ENCODE assay signal across 22 cellular contexts in the genomic region with DNA sequence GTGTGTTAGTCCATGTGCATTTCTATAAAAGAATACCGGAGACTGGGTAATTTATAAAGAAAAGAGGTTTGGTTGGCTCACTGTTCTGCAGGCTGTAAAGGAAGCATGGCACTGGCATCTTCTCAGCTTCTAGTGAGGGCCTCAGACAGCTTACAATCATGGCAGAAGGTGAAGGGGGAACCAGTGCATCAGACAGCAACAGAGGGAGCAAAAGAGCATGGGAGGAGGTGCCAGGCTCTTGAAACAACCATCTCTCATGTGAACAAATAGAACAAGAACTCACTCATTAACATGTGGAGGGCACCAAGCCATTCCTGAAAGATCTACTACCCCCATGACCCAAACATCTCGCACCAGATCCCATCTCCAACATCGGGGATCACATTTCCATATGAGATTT.
DNase-seq lines count a peak whose midpoint lies in the region; ATAC-seq and TF ChIP-seq lines count a peak whose summit lies in the region.
"Had no signal": no experiment of that assay in that cellular context is flagged by ENCODE, and none has a peak within 500 bp of the region (broad histone marks: within the 10 kb centered on the region; RNA-seq: fewer than 3 reads in every experiment).

No MANE protein-coding gene starts in this region.

- H3K4me2 ChIP-seq in OCI-LY3 (ENCODE audit: low read length), result no peak overlapping the region
- H3K4me2 ChIP-seq: PC-9 had no signal

- no peaks in the 10 kb centered on the region for H3K79me2 ChIP-seq in OCI-LY3 (ENCODE audit: low read length)

- no peaks in the 10 kb centered on the region for H3K27me3 ChIP-seq in OCI-LY3 (ENCODE audit: low read depth, low read length)

- no peaks in the 10 kb centered on the region for H4K20me1 ChIP-seq in OCI-LY3 (ENCODE audit: insufficient read depth, low read length)

- TF ChIP-seq CTCF in OCI-LY3 (IDR thresholded peaks at IDR 0.05; ENCODE audit: low read depth, low read length) (peak; percentile 28), choroid plexus epithelial cell (conservative IDR thresholded peaks at IDR 0.05; ENCODE audit: low read depth, low read length) (peak; percentile 9)

- H3K4me3 ChIP-seq in OCI-LY3 (ENCODE audit: low read length), result no peak overlapping the region
- no peak overlapping the region for H3K4me3 ChIP-seq in choroid plexus epithelial cell (ENCODE audit: low read depth, low read length)
- H3K4me3 ChIP-seq: GM12878, PC-9 had no signal

- 0 out of 2 replicates have a peak, but pooled peaks cover 5% of the 10 kb centered on the region for H3K4me1 ChIP-seq in OCI-LY3 (ENCODE audit: low read length)

- no peak overlapping the region for H2AFZ ChIP-seq in OCI-LY3 (ENCODE audit: low read depth, low read length)
- H2AFZ ChIP-seq: PC-9 had no signal

- no peak overlapping the region for H3K27ac ChIP-seq in OCI-LY3 (ENCODE audit: low read length)
- H3K27ac ChIP-seq: 22Rv1, PC-9, RWPE1 had no signal

- H3K9ac ChIP-seq in OCI-LY3 (ENCODE audit: low read length), result no peak overlapping the region

- ATAC-seq in left lobe of liver, result no peak
- ATAC-seq in HG02642 (IDR thresholded peaks at IDR 0.05; ENCODE audit: poor library complexity, unreplicated experiment), result no peak
- ATAC-seq: GM12878 had no signal

- DNase-seq in DMS53 (lab: John Stamatoyannopoulos, UW) (peak; percentile 12), DMS53 treated with DMSO at 0.1 percent for 48 hours (lab: John Stamatoyannopoulos, UW; ENCODE audit: unreplicated experiment) (no peak), choroid plexus epithelial cell (ENCODE audit: low read depth) (no peak), left lobe of liver (ENCODE audit: low spot score) (no peak), NCI-H524 (lab: John Stamatoyannopoulos, UW) (no peak), NCI-H2107 (lab: John Stamatoyannopoulos, UW) (no peak)
- DNase-seq: DMS 273 treated with DMSO at 0.1 percent for 48 hours, GF-D8, GOT3, KG1, NCI-H1092, NCI-H1436 treated with DMSO at 0.1 percent for 48 hours, NCI-H2029 treated with DMSO at 0.1 percent for 48 hours, NCI-H82, PC-9, SIG-M5, T-helper 1 cell had no signal

- no peaks in the 10 kb centered on the region for H3K9me3 ChIP-seq in OCI-LY3 (ENCODE audit: insufficient read depth, low read length)

- no peaks in the 10 kb centered on the region for H3K36me3 ChIP-seq in OCI-LY3 (replicated peaks; ENCODE audit: low read depth, low read length)
